ENCODE assay signal across 11 cellular contexts in the genomic region with DNA sequence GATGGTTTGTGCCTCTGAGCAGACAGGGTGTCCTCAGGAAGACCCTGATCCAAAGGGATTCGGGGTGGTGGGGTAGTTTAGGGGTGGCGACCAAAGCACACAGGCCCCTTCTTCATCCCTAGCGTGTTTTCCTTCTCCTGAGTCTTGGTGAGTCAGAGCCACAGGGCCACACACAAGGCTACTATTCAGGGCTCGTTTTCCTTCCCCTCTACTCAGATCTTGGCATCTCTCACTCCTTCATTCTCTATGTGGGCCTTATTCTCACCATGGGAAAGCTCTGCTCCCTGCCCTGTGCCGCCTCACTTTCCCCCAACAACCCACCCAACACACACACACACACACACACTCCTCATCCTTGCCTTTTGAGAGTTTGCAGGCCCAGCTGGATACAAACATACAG. TPM values are rescaled to one million over a fixed set of nuclear protein-coding genes. Genes with fewer than 3 reads are reported as not detected.
A peak's percentile ranks its signal among the peaks of the same experiment; 100 is the strongest.
DNase-seq lines count a peak whose midpoint lies in the region; ATAC-seq and TF ChIP-seq lines count a peak whose summit lies in the region.
"Had no signal": no experiment of that assay in that cellular context is flagged by ENCODE, and none has a peak within 500 bp of the region (broad histone marks: within the 10 kb centered on the region; RNA-seq: fewer than 3 reads in every experiment).

No MANE protein-coding gene starts in this region.

- no peaks in the 10 kb centered on the region for H3K9me3 Mint-ChIP-seq in stimulated activated effector memory CD8-positive, alpha-beta T cell treated with anti-CD3 and anti-CD28 coated beads, Interleukin-12 subunit alpha, Interleukin-12 subunit beta, amount 100 ng/mL, for 72 hours

- H3K27ac ChIP-seq in PC-3 (ENCODE audit: low read length) = peak overlapping the region; percentile 18
- peak overlapping the region in 44 of 59 donors; percentile 11 to 93 (median 67) for H3K27ac ChIP-seq in dorsolateral prefrontal cortex
- peak overlapping the region; percentile 62 for H3K27ac ChIP-seq in muscle layer of duodenum (ENCODE audit: low read length)
- H3K27ac ChIP-seq in upper lobe of right lung = peak overlapping the region; percentile 59

- H4K20me1 ChIP-seq in PC-3 (ENCODE audit: low read length) = no peaks in the 10 kb centered on the region

- H3F3A ChIP-seq in PC-3 (ENCODE audit: low read length, unreplicated experiment) = no peaks in the 10 kb centered on the region

- H3K27me3 ChIP-seq in PC-3 (ENCODE audit: low read length) = no peaks in the 10 kb centered on the region
- no peaks in the 10 kb centered on the region for H3K27me3 ChIP-seq in dorsolateral prefrontal cortex
- no peaks in the 10 kb centered on the region for H3K27me3 ChIP-seq in muscle layer of duodenum (ENCODE audit: low read depth, low read length)
- no peaks in the 10 kb centered on the region for H3K27me3 ChIP-seq in upper lobe of right lung

- no peak overlapping the region for H3K9ac ChIP-seq in PC-3 (ENCODE audit: low read length)

- peaks cover 15% of the 10 kb centered on the region for H3K4me1 Mint-ChIP-seq in stimulated activated effector memory CD8-positive, alpha-beta T cell treated with anti-CD3 and anti-CD28 coated beads, Interleukin-12 subunit alpha, Interleukin-12 subunit beta, amount 100 ng/mL, for 72 hours

- no peak for DNase-seq in PC-3
- peak in 2 of 10 donors; percentile 24 to 40 for DNase-seq in dorsolateral prefrontal cortex
- DNase-seq in upper lobe of right lung = no peak
- DNase-seq in activated CD4-positive, alpha-beta T cell treated with anti-CD3 and anti-CD28 coated beads, Interleukin-2, amount 50 U/mL, for 1 hour = no peak
- DNase-seq in stimulated activated effector memory CD8-positive, alpha-beta T cell treated with anti-CD3 and anti-CD28 coated beads, Interleukin-12 subunit alpha, Interleukin-12 subunit beta, amount 100 ng/mL, for 72 hours (ENCODE audit: low spot score in 2 of 2) = no peak
- no peak for DNase-seq in GDM1 (lab: John Stamatoyannopoulos, UW)
- DNase-seq: activated T-cell treated with anti-CD3 and anti-CD28 coated beads for 4 hours; effector CD8-positive, alpha-beta T cell; NCI-H1417; stimulated activated CD4-positive, alpha-beta T cell treated with anti-CD3 and anti-CD28 coated beads, Interleukin-2, amount 100 ng/mL, for 48 hours had no signal

- H3K4me1 ChIP-seq in PC-3 (ENCODE audit: insufficient read depth, low read length) (peaks cover 21% of the 10 kb centered on the region), muscle layer of duodenum (ENCODE audit: control insufficient read depth in 1 of 2, insufficient read depth in 2 of 2, low read length in 2 of 2) (peaks cover 5 to 6% of the 10 kb centered on the region in 2 donors), upper lobe of right lung (peaks cover 23% of the 10 kb centered on the region)

- no peaks in the 10 kb centered on the region for H3K9me2 ChIP-seq in PC-3 (replicated peaks; ENCODE audit: low read length)

- H3K9me3 ChIP-seq in PC-3 (ENCODE audit: low read length) = no peaks in the 10 kb centered on the region
- H3K9me3 ChIP-seq in muscle layer of duodenum (ENCODE audit: control insufficient read depth in 1 of 2, low read length in 2 of 2) = no peaks in the 10 kb centered on the region
- no peaks in the 10 kb centered on the region for H3K9me3 ChIP-seq in upper lobe of right lung

- H3K4me2 ChIP-seq in PC-3 (ENCODE audit: low read length) = no peak overlapping the region

- peak; percentile 41 for ATAC-seq in PC-3
- no peak for ATAC-seq in upper lobe of right lung
- ATAC-seq in stimulated activated effector memory CD8-positive, alpha-beta T cell treated with anti-CD3 and anti-CD28 coated beads, Interleukin-12 subunit alpha, Interleukin-12 subunit beta, amount 100 ng/mL, for 72 hours = no peak

- CTCF ChIA-PET in PC-3 (lab: Charles Lee) = interaction anchor here (0.6 to 2.1 kb wide), 3 partner anchors 11 to 74 kb away, joined by 3 to 9 read pairs (median 3); no protein-coding TSS in a partner anchor

- TF ChIP-seq CTCF in PC-3 (conservative IDR thresholded peaks at IDR 0.05; ENCODE audit: low read depth, low read length) = no peak
- no peak for TF ChIP-seq CTCF in dorsolateral prefrontal cortex (IDR thresholded peaks at IDR 0.05 in 54 of 56, conservative IDR thresholded peaks at IDR 0.05 in 2 of 56; ENCODE audit: low read depth in 1 of 56, partially characterized antibody in 56 of 56)
- no peak for TF ChIP-seq CTCF in upper lobe of right lung (IDR thresholded peaks at IDR 0.05)

- H3K4me3 ChIP-seq in PC-3 (ENCODE audit: low read length) = no peak overlapping the region
- H3K4me3 ChIP-seq in dorsolateral prefrontal cortex = no peak overlapping the region
- H3K4me3 ChIP-seq in muscle layer of duodenum (ENCODE audit: low read depth in 1 of 2, low read length in 2 of 2) = no peak overlapping the region
- no peak overlapping the region for H3K4me3 ChIP-seq in upper lobe of right lung

- no peaks in the 10 kb centered on the region for H3K79me2 ChIP-seq in PC-3 (ENCODE audit: low read length)

- H2AFZ ChIP-seq in PC-3 (ENCODE audit: low read length) = peak overlapping the region; percentile 95

- no peaks in the 10 kb centered on the region for H3K36me3 Mint-ChIP-seq in stimulated activated effector memory CD8-positive, alpha-beta T cell treated with anti-CD3 and anti-CD28 coated beads, Interleukin-12 subunit alpha, Interleukin-12 subunit beta, amount 100 ng/mL, for 72 hours

- no peak overlapping the region for H3K4me3 Mint-ChIP-seq in stimulated activated effector memory CD8-positive, alpha-beta T cell treated with anti-CD3 and anti-CD28 coated beads, Interleukin-12 subunit alpha, Interleukin-12 subunit beta, amount 100 ng/mL, for 72 hours

- H3K36me3 ChIP-seq in PC-3 (ENCODE audit: low read depth, low read length) = no peaks in the 10 kb centered on the region
- no peaks in the 10 kb centered on the region for H3K36me3 ChIP-seq in muscle layer of duodenum (ENCODE audit: control insufficient read depth in 1 of 2, insufficient read depth in 2 of 2, low read length in 2 of 2)
- H3K36me3 ChIP-seq in upper lobe of right lung = no peaks in the 10 kb centered on the region

- H3K27ac Mint-ChIP-seq in stimulated activated effector memory CD8-positive, alpha-beta T cell treated with anti-CD3 and anti-CD28 coated beads, Interleukin-12 subunit alpha, Interleukin-12 subunit beta, amount 100 ng/mL, for 72 hours = no peak overlapping the region

- POLR2A ChIA-PET in PC-3 (lab: Charles Lee; ENCODE audit: unreplicated experiment) = no interaction called here

- no TSS peak for BruUV-seq in PC-3 (replicated peaks; lab: Mats Ljungman, UMichigan)

- intact Hi-C loops in PC-3 (cut with micrococcal nuclease) = no loop called here
- intact Hi-C loops in dorsolateral prefrontal cortex (cut with DNase I) = loop anchor here in 1 of 2 donors (5.0 kb wide), 1 partner anchor 37 kb away; no protein-coding TSS in a partner anchor
- intact Hi-C loops in upper lobe of right lung (cut with DNase I) = no loop called here

RNA-seq across cellular contexts. Expression of a gene that starts 43.6 kb away (rescaled TPM):
- total RNA-seq in PC-3 (2014; rRNA removed) = 0.46 and 0.55 TPM in 2 replicates
- 10 to 100 TPM in 58 of 120 experiments, 1 to 10 TPM in 62; 5.9 to 22.8 (median 10.0) TPM for total RNA-seq in dorsolateral prefrontal cortex
- total RNA-seq in upper lobe of right lung = 8.5 TPM
